Comparison of ENCODE assay signal across 21 cellular contexts in the genomic region with DNA sequence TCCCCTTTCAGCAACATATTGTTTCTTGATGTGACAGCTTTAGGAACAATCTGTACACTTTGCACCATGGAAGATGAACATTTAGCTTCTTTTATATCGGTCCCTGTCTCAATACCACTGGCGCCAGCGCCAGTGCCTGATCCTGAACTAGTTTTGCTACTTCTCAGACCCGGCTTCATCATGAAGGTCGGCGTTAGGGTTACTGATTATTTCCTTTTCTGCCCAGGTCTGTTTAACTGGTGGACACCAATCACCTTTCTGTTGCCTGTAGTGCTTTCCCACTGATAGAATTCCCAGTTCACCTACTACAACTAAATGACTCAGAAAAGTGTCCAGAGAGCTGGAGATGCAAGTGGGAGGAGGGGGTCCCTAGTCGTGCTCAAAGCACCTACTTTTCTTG.
DNase-seq lines count a peak whose midpoint lies in the region; ATAC-seq, FAIRE-seq and TF ChIP-seq lines count a peak whose summit lies in the region.
"Had no signal": no experiment of that assay in that cellular context is flagged by ENCODE, and none has a peak within 500 bp of the region (broad histone marks: within the 10 kb centered on the region; RNA-seq: fewer than 3 reads in every experiment).

No MANE protein-coding gene starts in this region.

- peaks cover 16% of the 10 kb centered on the region for H3F3A ChIP-seq in neural progenitor cell (ENCODE audit: low read depth)

- TF ChIP-seq CTCF in WERI-Rb-1 (IDR thresholded peaks at IDR 0.05; ENCODE audit: low read depth, low read length) (no peak), glutamatergic neuron (IDR thresholded peaks at IDR 0.05; ENCODE audit: partially characterized antibody, unreplicated experiment) (no peak), neural progenitor cell (IDR thresholded peaks at IDR 0.05) (no peak)

- H3K4me3 Mint-ChIP-seq in stimulated activated naive CD8-positive, alpha-beta T cell treated with anti-CD3 and anti-CD28 coated beads, Interleukin-15, amount 100 ng/mL, for 72 hours: no peak overlapping the region
- no peak overlapping the region for H3K4me3 Mint-ChIP-seq in glutamatergic neuron (ENCODE audit: unreplicated experiment)
- H3K4me3 Mint-ChIP-seq in neural progenitor cell: peak overlapping the region; percentile 15
- H3K4me3 Mint-ChIP-seq: CD4-positive, CD25-positive, alpha-beta regulatory T cell; CD8-positive, alpha-beta T cell had no signal

- H3K79me2 ChIP-seq in neural progenitor cell (ENCODE audit: low read depth): no peaks in the 10 kb centered on the region

- H2AFZ ChIP-seq in neural progenitor cell (replicated peaks): no peak overlapping the region

- H3K36me3 Mint-ChIP-seq in glutamatergic neuron (ENCODE audit: unreplicated experiment) (no peaks in the 10 kb centered on the region), neural progenitor cell (no peaks in the 10 kb centered on the region)
- H3K36me3 Mint-ChIP-seq: CD4-positive, CD25-positive, alpha-beta regulatory T cell; CD8-positive, alpha-beta T cell had no signal

- no peaks in the 10 kb centered on the region for H4K20me1 ChIP-seq in neural progenitor cell (ENCODE audit: low read depth)

- H3K9me3 ChIP-seq in WERI-Rb-1 (ENCODE audit: severe bottlenecking) (no peaks in the 10 kb centered on the region), neural progenitor cell (ENCODE audit: low read depth) (no peaks in the 10 kb centered on the region)
- H3K9me3 ChIP-seq: Caco-2 had no signal

- no peak overlapping the region for H3K4me3 ChIP-seq in WERI-Rb-1 (ENCODE audit: low read depth, low read length)
- no peak overlapping the region for H3K4me3 ChIP-seq in neural progenitor cell

- H3K9me3 Mint-ChIP-seq in stimulated activated naive CD8-positive, alpha-beta T cell treated with anti-CD3 and anti-CD28 coated beads, Interleukin-15, amount 100 ng/mL, for 72 hours: no peaks in the 10 kb centered on the region
- H3K9me3 Mint-ChIP-seq in glutamatergic neuron (ENCODE audit: unreplicated experiment): peaks cover 5% of the 10 kb centered on the region
- H3K9me3 Mint-ChIP-seq in neural progenitor cell: no peaks in the 10 kb centered on the region
- H3K9me3 Mint-ChIP-seq: CD8-positive, alpha-beta T cell had no signal

- H3K4me1 ChIP-seq in neural progenitor cell: peaks cover 34% of the 10 kb centered on the region
- H3K4me1 ChIP-seq: Caco-2 had no signal

- H3K27ac Mint-ChIP-seq in stimulated activated naive CD8-positive, alpha-beta T cell treated with anti-CD3 and anti-CD28 coated beads, Interleukin-15, amount 100 ng/mL, for 72 hours: peak overlapping the region; percentile 69 to 86
- H3K27ac Mint-ChIP-seq in glutamatergic neuron (ENCODE audit: unreplicated experiment): peak overlapping the region; percentile 65
- no peak overlapping the region for H3K27ac Mint-ChIP-seq in neural progenitor cell
- H3K27ac Mint-ChIP-seq: CD8-positive, alpha-beta T cell had no signal

- peak overlapping the region; percentile 90 for H3K27ac ChIP-seq in WERI-Rb-1
- no peak overlapping the region for H3K27ac ChIP-seq in neural progenitor cell
- H3K27ac ChIP-seq: 22Rv1 had no signal

- no peak for FAIRE-seq in GM19239 (lab: Jason Lieb, UNC)
- FAIRE-seq: A204.1, G401.6, GM12892, H1 had no signal

- H3K4me1 Mint-ChIP-seq in stimulated activated naive CD8-positive, alpha-beta T cell treated with anti-CD3 and anti-CD28 coated beads, Interleukin-15, amount 100 ng/mL, for 72 hours: no peaks in the 10 kb centered on the region
- H3K4me1 Mint-ChIP-seq in glutamatergic neuron (ENCODE audit: low read depth, unreplicated experiment) (peaks cover 39% of the 10 kb centered on the region), neural progenitor cell (peaks cover 57% of the 10 kb centered on the region)

- no peak for ATAC-seq in stimulated activated naive CD8-positive, alpha-beta T cell treated with anti-CD3 and anti-CD28 coated beads, Interleukin-15, amount 100 ng/mL, for 72 hours
- no peak for ATAC-seq in stimulated activated naive CD8-positive, alpha-beta T cell treated with anti-CD3 and anti-CD28 coated beads, Interleukin-15, Interleukin-2, amounts not matched to agents 100 U/mL and 50 U/mL, for 24 hours
- ATAC-seq: CD8-positive, alpha-beta T cell; HCT116 had no signal

- H3K36me3 ChIP-seq in WERI-Rb-1 (no peaks in the 10 kb centered on the region), neural progenitor cell (no peaks in the 10 kb centered on the region)

- no peak for DNase-seq in stimulated activated naive CD8-positive, alpha-beta T cell treated with anti-CD3 and anti-CD28 coated beads, Interleukin-15, amount 100 ng/mL, for 72 hours
- DNase-seq in stimulated activated naive CD8-positive, alpha-beta T cell treated with anti-CD3 and anti-CD28 coated beads, Interleukin-15, Interleukin-2, amounts not matched to agents 100 U/mL and 50 U/mL, for 24 hours: no peak
- DNase-seq in WERI-Rb-1: no peak
- no peak for DNase-seq in glutamatergic neuron
- DNase-seq in neural progenitor cell (ENCODE audit: low spot score): no peak
- no peak for DNase-seq in NOMO-1 (lab: John Stamatoyannopoulos, UW; ENCODE audit: unreplicated experiment in 2 of 2)
- no peak for DNase-seq in GM19239 (ENCODE audit: insufficient read length, low spot score)
- no peak for DNase-seq in NCI-H1092 (lab: John Stamatoyannopoulos, UW)
- DNase-seq: C1 segment of cervical spinal cord; Caco-2; CD4-positive, CD25-positive, alpha-beta regulatory T cell; CD8-positive, alpha-beta T cell; DMS153; DND-41; H7 had no signal

- H3K27me3 ChIP-seq in WERI-Rb-1 (ENCODE audit: insufficient read depth, low read depth, severe bottlenecking) (no peaks in the 10 kb centered on the region), neural progenitor cell (no peaks in the 10 kb centered on the region)

- H3K9ac ChIP-seq in neural progenitor cell: no peak overlapping the region

- peaks cover 28% of the 10 kb centered on the region for H3K27me3 Mint-ChIP-seq in stimulated activated naive CD8-positive, alpha-beta T cell treated with anti-CD3 and anti-CD28 coated beads, Interleukin-15, amount 100 ng/mL, for 72 hours
- H3K27me3 Mint-ChIP-seq in glutamatergic neuron (ENCODE audit: unreplicated experiment) (no peaks in the 10 kb centered on the region), neural progenitor cell (ENCODE audit: insufficient read depth, low read depth) (peaks cover 29% of the 10 kb centered on the region)
- H3K27me3 Mint-ChIP-seq: CD4-positive, CD25-positive, alpha-beta regulatory T cell had no signal

- H3K4me2 ChIP-seq in neural progenitor cell: no peak overlapping the region
